27 cellular contexts compared by ENCODE assay signal in genomic region chr4:122000849-122001248, GRCh38. TPM values are rescaled to one million over a fixed set of nuclear protein-coding genes. Genes with fewer than 3 reads are reported as not detected.
DNase-seq lines count a peak whose midpoint lies in the region; ATAC-seq and TF ChIP-seq lines count a peak whose summit lies in the region.
"Had no signal": no experiment of that assay in that cellular context is flagged by ENCODE, and none has a peak within 500 bp of the region (broad histone marks: within the 10 kb centered on the region; RNA-seq: fewer than 3 reads in every experiment).

No MANE protein-coding gene starts in this region.

- H4K20me1 ChIP-seq in Karpas-422 (ENCODE audit: insufficient read depth, low read depth, low read length) (no peaks in the 10 kb centered on the region), PC-9 (ENCODE audit: insufficient read depth) (no peaks in the 10 kb centered on the region), fibroblast of lung (ENCODE audit: control insufficient read depth, extremely low read depth, insufficient read depth, low read length) (no peaks in the 10 kb centered on the region)
- H4K20me1 ChIP-seq: BLaER1 treated with 17β-estradiol and CSF1 and Interleukin-3, amounts not matched to agents 10 nM and 100 nM had no signal

- no peaks in the 10 kb centered on the region for H3K9me2 ChIP-seq in Karpas-422 (replicated peaks; ENCODE audit: insufficient read depth, low read length)
- H3K9me2 ChIP-seq in PC-9 (ENCODE audit: insufficient read depth), result no peaks in the 10 kb centered on the region

- BruUV-seq in PC-9 (replicated peaks; lab: Mats Ljungman, UMichigan), result no TSS peak

- H3K27ac Mint-ChIP-seq in CD14-positive monocyte, result no peak overlapping the region
- H3K27ac Mint-ChIP-seq: CD4-positive, alpha-beta memory T cell had no signal

- peak overlapping the region; percentile 91; the same call in 1 of the 2 replicates for H2AFZ ChIP-seq in Karpas-422 (ENCODE audit: low read length)
- H2AFZ ChIP-seq in PC-9, result no peak overlapping the region; the same call in 1 of the 2 replicates
- peak overlapping the region; percentile 33 for H2AFZ ChIP-seq in fibroblast of lung (ENCODE audit: low read length)
- H2AFZ ChIP-seq: GM23248 had no signal

- no peaks in the 10 kb centered on the region for H3K4me1 Mint-ChIP-seq in CD14-positive monocyte
- H3K4me1 Mint-ChIP-seq: CD4-positive, alpha-beta memory T cell had no signal

- no peaks in the 10 kb centered on the region for H3K36me3 ChIP-seq in Karpas-422 (ENCODE audit: insufficient read depth, low read length)
- no peaks in the 10 kb centered on the region for H3K36me3 ChIP-seq in PC-9 (ENCODE audit: low read depth)
- H3K36me3 ChIP-seq in fibroblast of lung (ENCODE audit: control insufficient read depth, insufficient read depth, low read length), result no peaks in the 10 kb centered on the region
- no peaks in the 10 kb centered on the region for H3K36me3 ChIP-seq in thoracic aorta
- no peaks in the 10 kb centered on the region for H3K36me3 ChIP-seq in esophagus muscularis mucosa
- H3K36me3 ChIP-seq: BLaER1 treated with 17β-estradiol and CSF1 and Interleukin-3, amounts not matched to agents 10 nM and 100 nM; SJCRH30 had no signal

- H3F3A ChIP-seq in PC-9 (ENCODE audit: insufficient read depth, low read depth), result no peaks in the 10 kb centered on the region

- no peak for ATAC-seq in thoracic aorta (ENCODE audit: insufficient number of reproducible peaks, low FRiP score, low read depth)
- ATAC-seq: PC-3, Right ventricle myocardium inferior, SK-N-SH treated with all-trans-retinoic acid at 6 μM for 48 hours had no signal

- H3K9ac ChIP-seq in Karpas-422 (ENCODE audit: low read length), result peak overlapping the region; percentile 34; the same call in 1 of the 2 replicates
- H3K9ac ChIP-seq in fibroblast of lung (ENCODE audit: insufficient read depth, low read length), result no peak overlapping the region
- H3K9ac ChIP-seq: BLaER1 treated with 17β-estradiol and CSF1 and Interleukin-3, amounts not matched to agents 10 nM and 100 nM; GM23248 had no signal

- H3K79me2 ChIP-seq in Karpas-422 (ENCODE audit: low read length) (no peaks in the 10 kb centered on the region), PC-9 (ENCODE audit: low read depth) (no peaks in the 10 kb centered on the region), fibroblast of lung (ENCODE audit: control insufficient read depth, insufficient read depth, low read length) (no peaks in the 10 kb centered on the region)

- H3K36me3 Mint-ChIP-seq in CD14-positive monocyte, result no peaks in the 10 kb centered on the region
- H3K36me3 Mint-ChIP-seq: CD4-positive, alpha-beta memory T cell had no signal

- peaks cover 2 to 14% (median 7%) of the 10 kb centered on the region in 3 donors for H3K27me3 Mint-ChIP-seq in CD14-positive monocyte (ENCODE audit: low read depth in 3 of 3)

- peaks cover 58% of the 10 kb centered on the region for H3K4me1 ChIP-seq in Karpas-422 (ENCODE audit: low read length)
- no peaks in the 10 kb centered on the region for H3K4me1 ChIP-seq in PC-9 (replicated peaks; ENCODE audit: insufficient read depth)
- no peaks in the 10 kb centered on the region for H3K4me1 ChIP-seq in fibroblast of lung (ENCODE audit: control insufficient read depth, extremely low read depth, insufficient read depth, low read length)
- H3K4me1 ChIP-seq in thoracic aorta (ENCODE audit: control insufficient read depth in 1 of 2, low read depth in 2 of 2), result peaks cover 0 to 9% of the 10 kb centered on the region in 2 donors
- no peaks in the 10 kb centered on the region for H3K4me1 ChIP-seq in esophagus muscularis mucosa
- H3K4me1 ChIP-seq: BLaER1 treated with 17β-estradiol and CSF1 and Interleukin-3, amounts not matched to agents 10 nM and 100 nM; SJCRH30 had no signal

- POLR2A ChIA-PET in PC-9 (lab: Charles Lee; ENCODE audit: unreplicated experiment), result no interaction called here

- H3K4me3 ChIP-seq in Karpas-422 (ENCODE audit: low read length) (peak overlapping the region; percentile 38; the same call in 1 of the 2 replicates), PC-9 (no peak overlapping the region), fibroblast of lung (replicated peaks in 1 of 4; ENCODE audit: control extremely low read depth in 1 of 4, insufficient read depth in 1 of 4, low read depth in 3 of 4, low read length in 4 of 4) (no peak overlapping the region), thoracic aorta (peak overlapping the region; percentile 2), esophagus muscularis mucosa (no peak overlapping the region)
- H3K4me3 ChIP-seq: BLaER1 treated with 17β-estradiol and CSF1 and Interleukin-3, amounts not matched to agents 10 nM and 100 nM; GM23248; SJCRH30 had no signal

- peaks cover 0 to 3% (median 0%) of the 10 kb centered on the region in 7 donors for H3K9me3 Mint-ChIP-seq in CD14-positive monocyte
- H3K9me3 Mint-ChIP-seq: CD4-positive, alpha-beta memory T cell had no signal

- 53% methylated on average over 4 of the region's 4 CpGs for WGBS in esophagus muscularis mucosa

- no peak for TF ChIP-seq EP300 in esophagus muscularis mucosa (IDR thresholded peaks at IDR 0.05)

- H3K4me2 ChIP-seq in Karpas-422 (ENCODE audit: low read depth, low read length, poor library complexity, severe bottlenecking) (peak overlapping the region; percentile 58), PC-9 (peak overlapping the region; percentile 32; the same call in 1 of the 2 replicates), fibroblast of lung (ENCODE audit: extremely low read depth, insufficient read depth, low read length) (peak overlapping the region; percentile 56)
- H3K4me2 ChIP-seq: BLaER1 treated with 17β-estradiol and CSF1 and Interleukin-3, amounts not matched to agents 10 nM and 100 nM had no signal

- intact Hi-C loops in PC-9 (cut with micrococcal nuclease; ENCODE audit: unreplicated experiment) (no loop called here), CD14-positive monocyte (cut with micrococcal nuclease) (no loop called here), esophagus muscularis mucosa (cut with DNase I) (no loop called here)

- CTCF ChIA-PET in PC-9 (lab: Charles Lee), result no interaction called here

- DNase-seq in Karpas-422 (no peak), PC-9 (no peak), fibroblast of lung (ENCODE audit: low read depth in 2 of 2) (no peak), thoracic aorta (ENCODE audit: low spot score) (no peak), CD14-positive monocyte (ENCODE audit: low spot score) (no peak), esophagus muscularis mucosa (ENCODE audit: extremely low spot score) (no peak), NCI-H1436 (lab: John Stamatoyannopoulos, UW) (no peak)
- DNase-seq: AML-193; CD4-positive, alpha-beta memory T cell; COR-L47; DMS53; GM23248; H7; KG1; NCI-H1092; NCI-H1436 treated with DMSO at 0.1 percent for 48 hours; NCI-H1930; NCI-H446; NCI-H524 treated with DMSO at 0.1 percent for 48 hours; NCI-H82; PC-3; SJCRH30 had no signal

- H3K27ac ChIP-seq in Karpas-422 (ENCODE audit: low read length) (peak overlapping the region; percentile 27; the same call in 1 of the 2 replicates), PC-9 (no peak overlapping the region), fibroblast of lung (ENCODE audit: insufficient read depth, low read length) (no peak overlapping the region), thoracic aorta (no peak overlapping the region), esophagus muscularis mucosa (replicated peaks in 1 of 4) (no peak overlapping the region)
- H3K27ac ChIP-seq: BLaER1 treated with 17β-estradiol and CSF1 and Interleukin-3, amounts not matched to agents 10 nM and 100 nM; GM23248; SJCRH30 had no signal

- no peaks in the 10 kb centered on the region for H3K9me3 ChIP-seq in Karpas-422 (ENCODE audit: low read length)
- H3K9me3 ChIP-seq in PC-9 (ENCODE audit: insufficient read depth, low read depth), result no peaks in the 10 kb centered on the region
- H3K9me3 ChIP-seq in fibroblast of lung (ENCODE audit: control insufficient read depth, insufficient read depth, low read depth, low read length), result no peaks in the 10 kb centered on the region
- no peaks in the 10 kb centered on the region for H3K9me3 ChIP-seq in thoracic aorta
- H3K9me3 ChIP-seq in esophagus muscularis mucosa, result no peaks in the 10 kb centered on the region
- H3K9me3 ChIP-seq: BLaER1 treated with 17β-estradiol and CSF1 and Interleukin-3, amounts not matched to agents 10 nM and 100 nM; SJCRH30 had no signal

- H3K27me3 ChIP-seq in Karpas-422 (ENCODE audit: low read length) (no peaks in the 10 kb centered on the region), PC-9 (ENCODE audit: insufficient read depth, low read depth) (no peaks in the 10 kb centered on the region), fibroblast of lung (ENCODE audit: control insufficient read depth, insufficient read depth, low read length) (no peaks in the 10 kb centered on the region), thoracic aorta (replicated peaks; ENCODE audit: insufficient read depth) (no peaks in the 10 kb centered on the region), esophagus muscularis mucosa (no peaks in the 10 kb centered on the region)
- H3K27me3 ChIP-seq: BLaER1 treated with 17β-estradiol and CSF1 and Interleukin-3, amounts not matched to agents 10 nM and 100 nM; SJCRH30 had no signal

- TF ChIP-seq CTCF in PC-9 (conservative IDR thresholded peaks at IDR 0.05), result no peak
- TF ChIP-seq CTCF in fibroblast of lung (conservative IDR thresholded peaks at IDR 0.05 in 1 of 2, IDR thresholded peaks at IDR 0.05 in 1 of 2; ENCODE audit: low read depth in 1 of 2, low read length in 2 of 2), result no peak
- no peak for TF ChIP-seq CTCF in thoracic aorta (IDR thresholded peaks at IDR 0.05)
- no peak for TF ChIP-seq CTCF in CD14-positive monocyte (IDR thresholded peaks at IDR 0.05)
- no peak for TF ChIP-seq CTCF in esophagus muscularis mucosa (IDR thresholded peaks at IDR 0.05)

- H3K4me3 Mint-ChIP-seq in CD14-positive monocyte, result no peak overlapping the region
- H3K4me3 Mint-ChIP-seq: CD4-positive, alpha-beta memory T cell had no signal

- no peak for TF ChIP-seq POLR2A in esophagus muscularis mucosa (IDR thresholded peaks at IDR 0.05; ENCODE audit: low read depth)

RNA-seq across cellular contexts. Expression of gene TRPC3, which starts 49.0 kb away (rescaled TPM):
- total RNA-seq in Karpas-422 (2014; rRNA removed; shearing (Covaris generic); ENCODE audit: low replicate concordance), result not detected in 2 replicates
- total RNA-seq in PC-9 (2021), result 0.24 TPM in 1 of 2 replicates, not detected in the other
- 1.0 and 1.2 TPM in 2 replicates for total RNA-seq in fibroblast of lung
- 0.52 and 2.3 TPM in 2 replicates for polyA plus RNA-seq in fibroblast of lung
- 0.22 and 1.2 TPM in 2 replicates for polyA plus RNA-seq in fibroblast of lung (2012)
- polyA minus RNA-seq in fibroblast of lung (ENCODE audit: low replicate concordance), result 0.31 and 1.1 TPM in 2 replicates
- under 1 TPM; 0.27 to 0.78 TPM for total RNA-seq in thoracic aorta
- not detected for polyA plus RNA-seq in CD14-positive monocyte
- total RNA-seq in esophagus muscularis mucosa, result under 1 TPM; 0.42 to 0.71 (median 0.62) TPM
- total RNA-seq: CD4-positive, alpha-beta memory T cell; G401; PC-3; RPMI7951 had no signal
- polyA plus RNA-seq: CD4-positive, alpha-beta memory T cell; GM23248 had no signal

Comparison
In these comparisons a context has a peak if more than half of its experiments do, and no peak if none do; other contexts are left out.
1. H3K4me3 ChIP-seq: peak in Karpas-422 (single experiment) and thoracic aorta (single experiment); none in PC-9 (single experiment), fibroblast of lung (0 of 4) and esophagus muscularis mucosa (0 of 4).
2. Peak in every context shown above with its lines, with median percentiles within 50 percentile points of each other: H3K4me2 ChIP-seq.